11 cellular contexts compared by ENCODE assay signal in the genomic region with DNA sequence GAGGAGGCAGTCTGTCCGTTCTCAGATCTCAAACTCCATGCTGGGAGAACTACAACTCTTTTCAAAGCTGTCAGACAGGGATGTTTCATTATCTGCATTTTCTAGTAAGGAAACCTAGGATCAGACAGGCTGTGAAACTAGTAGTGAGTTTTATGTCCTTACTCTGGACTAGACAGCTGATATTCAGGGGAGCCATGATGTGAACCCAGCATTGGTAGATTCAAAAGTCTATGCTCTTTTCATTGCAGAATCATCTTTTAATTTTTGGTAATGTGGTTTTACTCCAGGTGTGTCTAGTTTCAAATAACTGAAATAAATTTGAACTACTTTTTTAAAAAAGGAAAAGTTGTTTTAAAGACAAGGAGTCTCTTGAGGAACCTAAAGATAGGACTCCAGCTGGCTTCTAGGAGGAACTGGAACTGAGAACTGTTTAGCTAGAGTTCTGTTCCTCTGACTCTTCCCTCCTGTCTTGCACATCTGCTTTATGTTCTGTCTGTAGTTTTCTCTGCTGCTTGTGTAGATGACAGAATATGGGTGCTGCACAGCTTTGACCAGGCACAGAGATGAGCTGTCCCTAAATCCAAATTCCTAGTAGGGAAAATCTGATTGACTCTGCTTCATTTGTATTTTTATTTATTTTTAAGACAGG.
A peak's percentile ranks its signal among the peaks of the same experiment; 100 is the strongest.
DNase-seq lines count a peak whose midpoint lies in the region; ATAC-seq and FAIRE-seq lines count a peak whose summit lies in the region.
"Had no signal": no experiment of that assay in that cellular context is flagged by ENCODE, and none has a peak within 500 bp of the region (broad histone marks: within the 10 kb centered on the region; RNA-seq: fewer than 3 reads in every experiment).

No MANE protein-coding gene starts in this region.

- no peak overlapping the region for H3K9ac ChIP-seq in mucosa of rectum (ENCODE audit: low read depth in 1 of 2, low read length in 2 of 2)

- ATAC-seq in GM18867 (IDR thresholded peaks at IDR 0.05; ENCODE audit: unreplicated experiment): peak; percentile 83
- ATAC-seq in GM21717 (IDR thresholded peaks at IDR 0.05; ENCODE audit: unreplicated experiment): peak; percentile 100
- ATAC-seq in HG03460 (IDR thresholded peaks at IDR 0.05; ENCODE audit: unreplicated experiment): peak; percentile 90
- ATAC-seq: activated naive CD4-positive, alpha-beta T cell treated with anti-CD3 and anti-CD28 coated beads, Interleukin-2, amount 50 U/mL, for 72 hours had no signal

- no peaks in the 10 kb centered on the region for H3K9me3 ChIP-seq in mucosa of rectum (ENCODE audit: control insufficient read depth in 2 of 2, low read length in 2 of 2)

- H3K4me1 ChIP-seq in mucosa of rectum (ENCODE audit: control insufficient read depth in 2 of 2, insufficient read depth in 2 of 2, low read length in 2 of 2): no peaks in the 10 kb centered on the region

- H3K4me3 ChIP-seq in mucosa of rectum (ENCODE audit: low read length in 2 of 2): no peak overlapping the region

- H3K27me3 ChIP-seq in mucosa of rectum (ENCODE audit: control insufficient read depth in 2 of 2, insufficient read depth in 2 of 2, low read length in 2 of 2): no peaks in the 10 kb centered on the region

- H3K27ac ChIP-seq in mucosa of rectum (ENCODE audit: low read depth in 2 of 2, low read length in 2 of 2): peak overlapping the region; percentile 10 to 58

- DNase-seq in inferior parietal cortex (ENCODE audit: extremely low spot score) (no peak), urothelium cell line (ENCODE audit: low spot score) (no peak), NCI-H187 treated with DMSO at 0.1 percent for 48 hours (lab: John Stamatoyannopoulos, UW) (no peak), NCI-H748 treated with DMSO at 0.1 percent for 48 hours (lab: John Stamatoyannopoulos, UW) (no peak)

- no peak for FAIRE-seq in urothelium cell line (lab: Jason Lieb, UNC)
- FAIRE-seq: endothelial cell of umbilical vein, TTC549 had no signal

- H3K36me3 ChIP-seq in mucosa of rectum (ENCODE audit: control insufficient read depth in 2 of 2, insufficient read depth in 2 of 2, low read length in 2 of 2): no peaks in the 10 kb centered on the region
